9 cellular contexts compared by ENCODE assay signal in the genomic region with DNA sequence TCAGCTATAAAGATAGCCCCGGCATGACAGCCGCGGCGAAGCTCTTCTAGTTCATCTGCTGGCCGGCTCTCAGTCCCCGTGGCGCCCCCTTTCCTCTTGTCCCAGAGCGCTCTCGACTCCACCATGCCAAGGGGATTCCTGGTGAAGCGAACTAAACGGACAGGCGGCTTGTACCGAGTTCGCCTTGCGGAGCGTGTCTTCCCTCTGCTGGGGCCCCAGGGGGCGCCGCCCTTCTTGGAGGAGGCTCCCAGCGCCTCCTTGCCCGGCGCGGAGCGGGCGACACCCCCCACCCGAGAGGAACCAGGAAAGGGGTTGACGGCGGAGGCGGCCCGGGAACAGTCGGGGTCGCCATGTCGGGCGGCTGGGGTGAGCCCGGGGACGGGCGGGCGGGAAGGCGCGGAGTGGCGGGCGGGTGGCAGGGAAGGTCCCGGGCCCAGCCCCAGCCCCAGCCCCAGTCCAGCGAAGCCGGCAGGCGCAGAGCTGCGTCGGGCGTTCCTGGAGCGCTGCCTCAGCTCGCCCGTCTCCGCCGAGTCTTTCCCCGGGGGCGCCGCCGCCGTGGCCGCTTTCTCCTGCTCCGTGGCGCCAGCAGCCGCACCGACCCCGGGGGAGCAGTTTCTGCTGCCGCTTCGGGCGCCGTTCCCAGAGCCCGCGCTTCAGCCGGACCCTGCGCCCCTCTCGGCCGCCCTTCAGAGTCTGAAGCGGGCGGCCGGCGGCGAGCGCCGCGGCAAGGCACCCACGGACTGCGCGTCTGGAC.
DNase-seq lines count a peak whose midpoint lies in the region; TF ChIP-seq lines count a peak whose summit lies in the region.
"Had no signal": no experiment of that assay in that cellular context is flagged by ENCODE, and none has a peak within 500 bp of the region (broad histone marks: within the 10 kb centered on the region; RNA-seq: fewer than 3 reads in every experiment).

A gene with protein sequence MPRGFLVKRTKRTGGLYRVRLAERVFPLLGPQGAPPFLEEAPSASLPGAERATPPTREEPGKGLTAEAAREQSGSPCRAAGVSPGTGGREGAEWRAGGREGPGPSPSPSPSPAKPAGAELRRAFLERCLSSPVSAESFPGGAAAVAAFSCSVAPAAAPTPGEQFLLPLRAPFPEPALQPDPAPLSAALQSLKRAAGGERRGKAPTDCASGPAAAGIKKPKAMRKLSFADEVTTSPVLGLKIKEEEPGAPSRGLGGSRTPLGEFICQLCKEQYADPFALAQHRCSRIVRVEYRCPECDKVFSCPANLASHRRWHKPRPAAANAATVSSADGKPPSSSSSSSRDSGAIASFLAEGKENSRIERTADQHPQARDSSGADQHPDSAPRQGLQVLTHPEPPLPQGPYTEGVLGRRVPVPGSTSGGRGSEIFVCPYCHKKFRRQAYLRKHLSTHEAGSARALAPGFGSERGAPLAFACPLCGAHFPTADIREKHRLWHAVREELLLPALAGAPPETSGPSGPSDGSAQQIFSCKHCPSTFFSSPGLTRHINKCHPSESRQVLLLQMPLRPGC (plus strand): TSS at position 35 of the 754 bp plus-strand sequence. CDS start 89 bp downstream, at position 124.

- peaks cover 0 to 29% (median 28%) of the 10 kb centered on the region in 5 donors for H3K4me1 ChIP-seq in subcutaneous abdominal adipose tissue (ENCODE audit: control insufficient read depth in 5 of 5, insufficient read depth in 5 of 5, low read length in 5 of 5)

- in situ Hi-C loops in brain microvascular endothelial cell (cut with HindIII; ENCODE audit: low pct_ligation_motif_present, low sequenced_read_pairs), result no loop called here

- DNase-seq in DMS53 (lab: John Stamatoyannopoulos, UW), result peak; percentile 85
- no peak for DNase-seq in DMS53 treated with DMSO at 0.1 percent for 48 hours (lab: John Stamatoyannopoulos, UW; ENCODE audit: unreplicated experiment)
- peak; percentile 22 for DNase-seq in HEK293T (ENCODE audit: extremely low spot score)
- DNase-seq in NCI-H446 treated with DMSO at 0.1 percent for 48 hours (lab: John Stamatoyannopoulos, UW), result peak; percentile 76
- no peak for DNase-seq in brain microvascular endothelial cell
- DNase-seq in left kidney (ENCODE audit: low read depth, low spot score), result peak; percentile 11
- no peak for DNase-seq in medulla oblongata (ENCODE audit: extremely low spot score)

- CTCF ChIA-PET in HEK293T (lab: Yijun Ruan, JAX), result interaction anchor here (0.5 to 1.3 kb wide), 6 partner anchors 8 to 258 kb away, joined by 3 to 5 read pairs (median 3); no protein-coding TSS in a partner anchor

- H3K27me3 ChIP-seq in brain microvascular endothelial cell (replicated peaks) (peaks cover 26% of the 10 kb centered on the region), subcutaneous abdominal adipose tissue (ENCODE audit: control insufficient read depth in 5 of 5, insufficient read depth in 4 of 5, low read length in 5 of 5) (peaks cover 14 to 47% (median 28%) of the 10 kb centered on the region in 5 donors)

- H3K9ac ChIP-seq in subcutaneous abdominal adipose tissue (ENCODE audit: low read length in 5 of 5), result no peak within 1 kb of the TSS

- no peak within 1 kb of the TSS for H3K27ac ChIP-seq in brain microvascular endothelial cell
- no peak within 1 kb of the TSS for H3K27ac ChIP-seq in subcutaneous abdominal adipose tissue (ENCODE audit: low read depth, low read length)
- H3K27ac ChIP-seq: C4-2B had no signal

- peak; percentile 41 for TF ChIP-seq CTCF in brain microvascular endothelial cell (IDR thresholded peaks at IDR 0.05; ENCODE audit: low read depth, low read length, missing control alignments)

- H3K4me3 ChIP-seq in brain microvascular endothelial cell (ENCODE audit: low read depth, low read length) (peak within 1 kb of the TSS; percentile 61), subcutaneous abdominal adipose tissue (ENCODE audit: low read depth in 1 of 5, low read length in 5 of 5) (peak within 1 kb of the TSS; percentile 2 to 81 (median 62))

- H3K9me3 ChIP-seq in subcutaneous abdominal adipose tissue (ENCODE audit: control insufficient read depth in 5 of 5, low read length in 5 of 5), result no peaks in the 10 kb centered on the region

- POLR2A ChIA-PET in HEK293T (lab: Yijun Ruan, JAX), result interaction anchor here (1.2 kb wide), 1 partner anchor 292 kb away, joined by 3 read pairs; a partner anchor contains a TSS

- H3K36me3 ChIP-seq in brain microvascular endothelial cell (replicated peaks) (no peaks in the 10 kb centered on the region), subcutaneous abdominal adipose tissue (ENCODE audit: control insufficient read depth in 5 of 5, insufficient read depth in 5 of 5, low read length in 5 of 5) (peaks cover 0 to 4% (median 0%) of the 10 kb centered on the region in 5 donors)

TF ChIP-seq in HEK293T, 16 proteins besides CTCF, POLR2A, EP300 and RAD21:
- TF ChIP-seq HDGF (IDR thresholded peaks at IDR 0.05; ENCODE audit: borderline replicate concordance) (no peak), BHLHE40 (IDR thresholded peaks at IDR 0.05; ENCODE audit: borderline replicate concordance) (no peak), FOXK2 (IDR thresholded peaks at IDR 0.05) (no peak), TARDBP (IDR thresholded peaks at IDR 0.05) (no peak), L3MBTL2 (conservative IDR thresholded peaks at IDR 0.05) (peak; percentile 4; the same call in 1 of the 2 replicates)
- TF ChIP-seq, protein P1, sequence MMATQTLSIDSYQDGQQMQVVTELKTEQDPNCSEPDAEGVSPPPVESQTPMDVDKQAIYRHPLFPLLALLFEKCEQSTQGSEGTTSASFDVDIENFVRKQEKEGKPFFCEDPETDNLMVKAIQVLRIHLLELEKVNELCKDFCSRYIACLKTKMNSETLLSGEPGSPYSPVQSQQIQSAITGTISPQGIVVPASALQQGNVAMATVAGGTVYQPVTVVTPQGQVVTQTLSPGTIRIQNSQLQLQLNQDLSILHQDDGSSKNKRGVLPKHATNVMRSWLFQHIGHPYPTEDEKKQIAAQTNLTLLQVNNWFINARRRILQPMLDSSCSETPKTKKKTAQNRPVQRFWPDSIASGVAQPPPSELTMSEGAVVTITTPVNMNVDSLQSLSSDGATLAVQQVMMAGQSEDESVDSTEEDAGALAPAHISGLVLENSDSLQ (IDR thresholded peaks at IDR 0.05), result no peak

Comparison
In these comparisons a context has a peak if more than half of its experiments do, and no peak if none do; other contexts are left out.
1. DNase-seq: peak in DMS53 (single experiment), HEK293T (single experiment), NCI-H446 treated with DMSO at 0.1 percent for 48 hours (single experiment) and left kidney (single experiment); none in DMS53 treated with DMSO at 0.1 percent for 48 hours (single experiment), brain microvascular endothelial cell (single experiment) and medulla oblongata (single experiment).